8 cellular contexts compared by ENCODE assay signal in the genomic region with DNA sequence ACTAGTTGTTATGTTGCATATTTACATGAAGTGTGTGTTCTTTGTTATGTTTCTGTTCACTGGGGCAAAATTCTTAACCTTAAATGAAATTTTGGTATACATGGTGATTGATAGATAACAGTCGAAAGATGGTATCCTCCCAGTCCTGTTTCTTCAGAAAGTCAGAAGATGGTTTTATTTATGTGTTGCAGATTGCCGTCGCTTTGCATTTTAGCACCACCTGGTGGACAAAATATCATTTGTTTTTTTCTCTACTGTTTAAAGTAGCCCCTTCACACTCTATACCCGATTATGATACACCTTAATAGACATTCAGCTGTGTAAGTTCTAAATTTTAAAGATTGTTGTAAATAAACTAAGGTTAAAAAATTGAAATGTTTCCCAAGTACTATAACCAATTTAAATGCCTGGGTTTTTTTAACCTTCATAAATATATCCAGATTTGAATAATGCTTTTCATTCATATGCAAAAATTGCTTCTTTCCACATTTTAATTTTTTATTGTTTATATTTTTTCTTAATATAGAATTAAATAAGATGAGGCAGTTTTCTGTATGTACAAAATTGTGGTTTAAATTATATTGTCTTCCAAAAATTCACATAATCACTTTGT.
DNase-seq lines count a peak whose midpoint lies in the region; ATAC-seq and TF ChIP-seq lines count a peak whose summit lies in the region.

No MANE protein-coding gene starts in this region.

- H3K27me3 Mint-ChIP-seq in activated T-helper 17 cell treated with anti-CD3 and anti-CD28 coated beads, Interleukin-2, amount 50 U/mL, for 72 hours, result no peaks in the 10 kb centered on the region

- H3K4me1 Mint-ChIP-seq in activated T-helper 17 cell treated with anti-CD3 and anti-CD28 coated beads, Interleukin-2, amount 50 U/mL, for 72 hours, result no peaks in the 10 kb centered on the region

- no peaks in the 10 kb centered on the region for H3K36me3 ChIP-seq in heart left ventricle

- 0 to 4% (median 2%) methylated on average over 4 of the region's 4 CpGs for WGBS in heart left ventricle, 4 donors

- TF ChIP-seq CTCF in heart left ventricle (IDR thresholded peaks at IDR 0.05) (peak; percentile 40 to 78 (median 62)), retinal pigment epithelial cell (conservative IDR thresholded peaks at IDR 0.05; ENCODE audit: low read depth, low read length) (peak; percentile 50)

- H3K27me3 ChIP-seq in heart left ventricle, result no peaks in the 10 kb centered on the region

- H3K4me3 ChIP-seq in heart left ventricle (no peak overlapping the region), retinal pigment epithelial cell (ENCODE audit: low read length) (no peak overlapping the region)

- no peak overlapping the region for H3K4me3 Mint-ChIP-seq in activated T-helper 17 cell treated with anti-CD3 and anti-CD28 coated beads, Interleukin-2, amount 50 U/mL, for 72 hours

- TF ChIP-seq POLR2A in heart left ventricle (IDR thresholded peaks at IDR 0.05), result no peak

- H3K27ac Mint-ChIP-seq in activated T-helper 17 cell treated with anti-CD3 and anti-CD28 coated beads, Interleukin-2, amount 50 U/mL, for 72 hours, result no peak overlapping the region

- DNase-seq in Daoy (ENCODE audit: low read depth) (peak; percentile 48), NCI-H345 (lab: John Stamatoyannopoulos, UW) (peak; percentile 71), heart left ventricle (no peak), retinal pigment epithelial cell (ENCODE audit: low read depth) (no peak), activated T-cell treated with anti-CD3 and anti-CD28 coated beads for 4 hours (no peak)

- no peaks in the 10 kb centered on the region for H3K36me3 Mint-ChIP-seq in activated T-helper 17 cell treated with anti-CD3 and anti-CD28 coated beads, Interleukin-2, amount 50 U/mL, for 72 hours (ENCODE audit: low read depth)

- intact Hi-C loops in heart left ventricle (cut with DNase I), result loop anchor here in 4 of 10 donors (2.0 to 10.0 kb wide), 5 partner anchors 150 to 1247 kb away; no protein-coding TSS in a partner anchor

- H3K4me1 ChIP-seq in heart left ventricle, result no peaks in the 10 kb centered on the region

- peak; percentile 91 for ATAC-seq in GM19372 (IDR thresholded peaks at IDR 0.05; ENCODE audit: low read depth, unreplicated experiment)
- ATAC-seq in HG03280 (IDR thresholded peaks at IDR 0.05; ENCODE audit: unreplicated experiment), result peak; percentile 93
- peak; percentile 72 for ATAC-seq in activated T-helper 17 cell treated with anti-CD3 and anti-CD28 coated beads, Interleukin-2, amount 50 U/mL, for 72 hours (replicated peaks)
- peak in 3 of 4 donors; percentile 50 to 58 (median 55) for ATAC-seq in heart left ventricle

- H3K9me3 Mint-ChIP-seq in activated T-helper 17 cell treated with anti-CD3 and anti-CD28 coated beads, Interleukin-2, amount 50 U/mL, for 72 hours, result no peaks in the 10 kb centered on the region

- H3K27ac ChIP-seq in heart left ventricle, result no peak overlapping the region

- H3K9me3 ChIP-seq in heart left ventricle, result no peaks in the 10 kb centered on the region

Comparison
In these comparisons a context has a peak if more than half of its experiments do, and no peak if none do; other contexts are left out.
1. DNase-seq: peak in Daoy (single experiment) and NCI-H345 (single experiment); none in heart left ventricle (0 of 5), retinal pigment epithelial cell (single experiment) and activated T-cell treated with anti-CD3 and anti-CD28 coated beads for 4 hours (single experiment).
2. Peak in every context shown above with its lines, with median percentiles within 50 percentile points of each other: ATAC-seq.